In the genomic region with DNA sequence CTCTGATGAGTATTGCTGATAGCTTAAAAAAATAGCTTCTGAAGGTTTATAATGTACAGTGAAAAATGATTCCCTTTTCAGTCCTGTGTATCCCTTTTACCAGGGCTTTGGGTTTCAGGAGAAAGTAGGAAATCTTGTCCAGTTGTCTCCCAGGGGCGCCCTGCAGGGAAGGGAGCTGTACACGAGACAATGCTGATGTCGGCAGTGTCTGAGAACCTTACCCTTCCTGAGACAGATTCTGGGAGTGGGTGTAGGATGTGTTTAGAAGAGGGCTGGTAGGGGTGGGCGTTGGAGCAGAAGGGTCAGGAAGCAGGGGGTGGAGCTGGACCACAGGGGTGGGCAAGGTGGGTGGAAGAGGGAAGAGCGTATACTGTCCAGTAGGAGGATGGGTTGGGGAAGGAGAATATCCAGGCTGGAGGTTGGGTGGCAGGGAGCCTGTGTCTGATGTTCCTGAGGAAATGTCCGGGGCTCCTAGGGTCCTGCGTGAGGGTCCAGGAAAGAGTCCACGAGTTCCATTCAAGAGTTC, we compare ENCODE assay signal across 14 cellular contexts. TPM values are rescaled to one million over a fixed set of nuclear protein-coding genes. Genes with fewer than 3 reads are reported as not detected.
"Had no signal": no experiment of that assay in that cellular context is flagged by ENCODE, and none has a peak within 500 bp of the region (broad histone marks: within the 10 kb centered on the region; RNA-seq: fewer than 3 reads in every experiment).

No MANE protein-coding gene starts in this region.

- H3K27ac ChIP-seq: colonic mucosa, epithelial cell of prostate, esophagus squamous epithelium, heart right ventricle, left ventricle myocardium inferior, neutrophil, prostate gland, VCaP had no signal

- H3K27me3 ChIP-seq: colonic mucosa, pancreas, tibial nerve had no signal

- H3K9me3 ChIP-seq: colonic mucosa, esophagus squamous epithelium, heart right ventricle, left ventricle myocardium inferior, mucosa of descending colon, neutrophil, pancreas, prostate gland, tibial nerve had no signal

- H3K4me3 ChIP-seq: colonic mucosa, esophagus squamous epithelium, heart right ventricle, left ventricle myocardium inferior, lung, mucosa of descending colon, pancreas, prostate gland, tibial nerve had no signal

- H3K4me1 ChIP-seq: colonic mucosa had no signal

- H3K36me3 ChIP-seq: prostate gland had no signal

RNA-seq across cellular contexts. Expression of a gene that starts 5.6 kb away (rescaled TPM):
- total RNA-seq: glomerular endothelial cell, myocyte, prostate gland had no signal
